Comparison of ENCODE assay signal across 8 cellular contexts in genomic region chr15:62060116-62060895, GRCh38. TPM values are rescaled to one million over a fixed set of nuclear protein-coding genes. Genes with fewer than 3 reads are reported as not detected.
DNase-seq lines count a peak whose midpoint lies in the region; ATAC-seq and TF ChIP-seq lines count a peak whose summit lies in the region.

VPS13C (minus strand) TSS chr15:62060447; CDS start chr15:62060374, 73 bp downstream.

- H3K36me3 Mint-ChIP-seq in HFFc6 (ENCODE audit: low read depth) = peaks cover 5% of the 10 kb centered on the region; the same call in 1 of the 2 replicates
- peaks cover 2% of the 10 kb centered on the region for H3K36me3 Mint-ChIP-seq in activated naive CD4-positive, alpha-beta T cell treated with anti-CD3 and anti-CD28 coated beads, Interleukin-2, amount 50 U/mL, for 24 hours

- H3K4me1 ChIP-seq in SK-N-SH (ENCODE audit: control insufficient read depth in 1 of 2, insufficient read depth in 2 of 2, low read depth in 1 of 2, low read length in 1 of 2) (peaks cover 0 to 7% of the 10 kb centered on the region in 2 experiments; a peak in 2 of 4 replicates), osteoblast (ENCODE audit: insufficient read depth, low read length) (peaks cover 9% of the 10 kb centered on the region), thoracic aorta (ENCODE audit: control insufficient read depth in 1 of 2, low read depth in 2 of 2) (peaks cover 8 to 12% of the 10 kb centered on the region in 2 donors)

- H3K9ac ChIP-seq in SK-N-SH = peak within 1 kb of the TSS; percentile 78

- peak; percentile 91 for ATAC-seq in thoracic aorta (ENCODE audit: insufficient number of reproducible peaks, low FRiP score, low read depth)

- peak within 1 kb of the TSS; percentile 74 to 92 for H3K4me3 ChIP-seq in SK-N-SH (ENCODE audit: low read depth in 2 of 2, low read length in 1 of 2)
- H3K4me3 ChIP-seq in osteoblast (ENCODE audit: insufficient read depth, low read length) = peak within 1 kb of the TSS; percentile 80
- peak within 1 kb of the TSS; percentile 83 for H3K4me3 ChIP-seq in thoracic aorta

- H3K9me2 ChIP-seq in SK-N-SH = no peaks in the 10 kb centered on the region

- peak within 1 kb of the TSS; percentile 89 for H3K4me2 ChIP-seq in SK-N-SH
- peak within 1 kb of the TSS; percentile 99 for H3K4me2 ChIP-seq in osteoblast (ENCODE audit: insufficient read depth, low read length)

- H3K9me3 ChIP-seq in SK-N-SH (no peaks in the 10 kb centered on the region), osteoblast (ENCODE audit: low read depth, low read length) (no peaks in the 10 kb centered on the region), thoracic aorta (no peaks in the 10 kb centered on the region)

- peaks cover 8% of the 10 kb centered on the region for H3F3A ChIP-seq in SK-N-SH (replicated peaks; ENCODE audit: insufficient read depth)

- H3K27ac Mint-ChIP-seq in HFFc6 = peak within 1 kb of the TSS; percentile 88
- H3K27ac Mint-ChIP-seq in activated naive CD4-positive, alpha-beta T cell treated with anti-CD3 and anti-CD28 coated beads, Interleukin-2, amount 50 U/mL, for 24 hours = peak within 1 kb of the TSS; percentile 99

- WGBS in SK-N-SH (ENCODE audit: low lambda C conversion rate) = 1% methylated on average over 13 of the region's 73 CpGs

- H3K36me3 ChIP-seq in SK-N-SH (replicated peaks in 1 of 2; ENCODE audit: control insufficient read depth in 1 of 2, insufficient read depth in 2 of 2, low read length in 1 of 2) (peaks cover 0 to 2% of the 10 kb centered on the region in 2 experiments), osteoblast (ENCODE audit: insufficient read depth, low read length) (no peaks in the 10 kb centered on the region), thoracic aorta (no peaks in the 10 kb centered on the region)

- TF ChIP-seq CTCF in GM10266 (IDR thresholded peaks at IDR 0.05; ENCODE audit: control insufficient read depth, insufficient read depth, low read depth, missing control alignments) (peak; percentile 82), HFFc6 (IDR thresholded peaks at IDR 0.05) (peak; percentile 82), SK-N-SH (IDR thresholded peaks at IDR 0.05) (peak; percentile 75), osteoblast (IDR thresholded peaks at IDR 0.05; ENCODE audit: extremely low read depth, low read depth, low read length) (peak; percentile 72), thoracic aorta (IDR thresholded peaks at IDR 0.05) (peak; percentile 82)

- H2AFZ ChIP-seq in SK-N-SH (ENCODE audit: low read depth) (peak within 1 kb of the TSS; percentile 96), osteoblast (ENCODE audit: low read length) (peak within 1 kb of the TSS; percentile 99)

- no peaks in the 10 kb centered on the region for H3K9me3 Mint-ChIP-seq in HFFc6
- H3K9me3 Mint-ChIP-seq in activated naive CD4-positive, alpha-beta T cell treated with anti-CD3 and anti-CD28 coated beads, Interleukin-2, amount 50 U/mL, for 24 hours = no peaks in the 10 kb centered on the region

- peaks cover 35% of the 10 kb centered on the region for H3K4me1 Mint-ChIP-seq in HFFc6 (ENCODE audit: low read depth)
- peaks cover 64% of the 10 kb centered on the region for H3K4me1 Mint-ChIP-seq in activated naive CD4-positive, alpha-beta T cell treated with anti-CD3 and anti-CD28 coated beads, Interleukin-2, amount 50 U/mL, for 24 hours

- H3K27me3 Mint-ChIP-seq in HFFc6 (ENCODE audit: insufficient read depth) = no peaks in the 10 kb centered on the region; the same call in 1 of the 2 replicates
- H3K27me3 Mint-ChIP-seq in activated naive CD4-positive, alpha-beta T cell treated with anti-CD3 and anti-CD28 coated beads, Interleukin-2, amount 50 U/mL, for 24 hours = no peaks in the 10 kb centered on the region

- H3K79me2 ChIP-seq in SK-N-SH (ENCODE audit: insufficient read depth) (peaks cover 46% of the 10 kb centered on the region), osteoblast (ENCODE audit: insufficient read depth, low read length) (peaks cover 47% of the 10 kb centered on the region)

- TF ChIP-seq RAD21 in SK-N-SH (IDR thresholded peaks at IDR 0.05; ENCODE audit: low read length) = peak; percentile 66

- CTCF ChIA-PET in SK-N-SH (lab: Yijun Ruan, JAX) = interaction anchor here (0.6 to 4.7 kb wide), 43 partner anchors 8 to 1092 kb away, joined by 3 to 27 read pairs (median 4); partner anchors contain the start of gene C2CD4B

- H3K27ac ChIP-seq in SK-N-SH (ENCODE audit: low read depth in 2 of 2, low read length in 1 of 2) (peak within 1 kb of the TSS; percentile 76 to 91), osteoblast (ENCODE audit: low read depth, low read length) (peak within 1 kb of the TSS; percentile 78), thoracic aorta (peak within 1 kb of the TSS; percentile 68 to 75)

- peak within 1 kb of the TSS; percentile 97 for H3K4me3 Mint-ChIP-seq in HFFc6
- H3K4me3 Mint-ChIP-seq in activated naive CD4-positive, alpha-beta T cell treated with anti-CD3 and anti-CD28 coated beads, Interleukin-2, amount 50 U/mL, for 24 hours = peak within 1 kb of the TSS; percentile 99

- TF ChIP-seq EP300 in SK-N-SH (IDR thresholded peaks at IDR 0.05; ENCODE audit: borderline replicate concordance in 1 of 2, low read depth in 1 of 2, low read length in 1 of 2) = 0 out of 4 replicates have a peak, but pooled peaks of 1 of the 2 experiments have one; percentile 12

- DNase-seq in GM10266 (ENCODE audit: extremely low spot score) (peak; percentile 94), HFFc6 (peak; percentile 91), NAMALWA (ENCODE audit: low spot score) (peak; percentile 98), SK-N-SH (peak; percentile 98), glomerular endothelial cell (ENCODE audit: extremely low read depth, low read depth, low spot score) (no peak), osteoblast (ENCODE audit: insufficient read length, low spot score, missing footprints) (peak; percentile 99), thoracic aorta (ENCODE audit: low spot score) (peak; percentile 69)

- H3K27me3 ChIP-seq in SK-N-SH (ENCODE audit: insufficient read depth) (no peaks in the 10 kb centered on the region), osteoblast (ENCODE audit: insufficient read depth, low read length) (peaks cover 37% of the 10 kb centered on the region), thoracic aorta (replicated peaks; ENCODE audit: insufficient read depth) (no peaks in the 10 kb centered on the region)

- peaks cover 11% of the 10 kb centered on the region; the same call in 1 of the 2 replicates for H4K20me1 ChIP-seq in SK-N-SH (ENCODE audit: insufficient read depth)
- peaks cover 10% of the 10 kb centered on the region for H4K20me1 ChIP-seq in osteoblast (ENCODE audit: insufficient read depth, low read length)

- POLR2A ChIA-PET in SK-N-SH (lab: Yijun Ruan, JAX) = interaction anchor here (1.2 kb wide), 1 partner anchor 105 kb away, joined by 3 read pairs; the partner anchor contains the start of gene C2CD4B

TF ChIP-seq in SK-N-SH, 30 proteins besides CTCF, POLR2A, EP300 and RAD21 (continues in another document):
- TF ChIP-seq EZH2phosphoT487 (IDR thresholded peaks at IDR 0.05; ENCODE audit: borderline replicate concordance, low read depth) = no peak
- no peak for TF ChIP-seq FOXM1 (IDR thresholded peaks at IDR 0.05; ENCODE audit: low read depth)
- TF ChIP-seq IRF3 (IDR thresholded peaks at IDR 0.05; ENCODE audit: low read depth, low read length) = no peak
- no peak for TF ChIP-seq PBX3 (IDR thresholded peaks at IDR 0.05)
- no peak; the same call in 1 of the 2 replicates for TF ChIP-seq SIN3A (IDR thresholded peaks at IDR 0.05; ENCODE audit: borderline replicate concordance, low read depth, low read length)
- peak; percentile 52; the same call in 1 of the 2 replicates for TF ChIP-seq POLR2AphosphoS5 (IDR thresholded peaks at IDR 0.05; ENCODE audit: low read depth, low read length)
- TF ChIP-seq JUND (IDR thresholded peaks at IDR 0.05) = no peak
- TF ChIP-seq TAF1 (IDR thresholded peaks at IDR 0.05; ENCODE audit: borderline replicate concordance, low read depth, low read length) = no peak; the same call in none of the 2 replicates
- peak; percentile 68 for TF ChIP-seq RCOR1 (IDR thresholded peaks at IDR 0.05; ENCODE audit: low read length)
- TF ChIP-seq RFX5 (IDR thresholded peaks at IDR 0.05; ENCODE audit: low read length) = 0 out of 2 replicates have a peak, but pooled peaks have one; percentile 28

RNA-seq across cellular contexts. Expression of gene VPS13C, which starts in this region (rescaled TPM):
- total RNA-seq in HFFc6 (2021; fragmentation: NEBNext Ultra II Directional; extraction: Animal tissue kit (Norgen Biotek cat#: 25700)) = 10 to 100 TPM; 21.0 to 29.8 (median 22.6) TPM
- polyA plus RNA-seq in SK-N-SH (2012; rRNA removed) = 5.7 and 6.9 TPM in 2 replicates
- polyA plus RNA-seq in SK-N-SH (2012; cell fraction: cytosol; rRNA removed) = 8.2 and 8.3 TPM in 2 replicates
- polyA plus RNA-seq in SK-N-SH (2012; cell fraction: nucleus; rRNA removed) = 9.0 and 18.3 TPM in 2 replicates
- total RNA-seq in glomerular endothelial cell (58.2 and 84.0 TPM in 2 replicates), osteoblast (117 and 142 TPM in 2 replicates), thoracic aorta (10 to 100 TPM; 93.3 to 99.0 TPM)
